In the genomic region with DNA sequence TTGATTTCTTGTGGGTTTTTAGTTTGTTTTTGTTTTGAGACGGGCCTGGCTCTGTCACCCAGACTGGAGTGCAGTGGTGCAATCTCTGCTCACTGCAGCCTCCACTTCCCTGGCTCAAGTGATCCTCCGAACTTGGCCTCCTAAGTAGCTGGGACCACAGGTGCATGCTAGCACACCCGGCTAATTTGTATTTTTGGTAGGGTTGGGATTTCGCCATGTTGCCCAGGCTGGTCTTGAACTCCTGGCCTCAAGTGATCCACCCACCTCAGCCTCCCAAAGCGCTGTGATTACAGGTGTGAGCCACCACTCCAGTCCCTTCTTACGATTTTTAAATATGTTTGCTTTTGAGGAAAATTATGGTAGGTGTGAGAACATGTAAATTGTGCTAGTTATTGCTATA, we compare ENCODE assay signal across 11 cellular contexts. TPM values are rescaled to one million over a fixed set of nuclear protein-coding genes. Genes with fewer than 3 reads are reported as not detected.
DNase-seq lines count a peak whose midpoint lies in the region; ATAC-seq, FAIRE-seq and TF ChIP-seq lines count a peak whose summit lies in the region.
"Not testable (repeated sequence)": the region's sequence is repeated elsewhere in the genome, so short reads cannot be mapped to it uniquely, and the experiment has no call there.
"Had no signal": no experiment of that assay in that cellular context is flagged by ENCODE, and none has a peak within 500 bp of the region (broad histone marks: within the 10 kb centered on the region; RNA-seq: fewer than 3 reads in every experiment).

No MANE protein-coding gene starts in this region.

- H4K91ac ChIP-seq in H1 (replicated peaks; ENCODE audit: insufficient read length, low read length), result not testable (repeated sequence)

- not testable (repeated sequence) for H2AK5ac ChIP-seq in H1 (ENCODE audit: low read depth, low read length)

- H3K4me3 Mint-ChIP-seq in activated CD4-positive, alpha-beta T cell treated with anti-CD3 and anti-CD28 coated beads for 36 hours; activated T-cell treated with anti-CD3 and anti-CD28 coated beads, Interleukin-2, amount 50 U/mL, for 24 hours; stimulated activated naive B cell treated with anti-CD40 and anti-IgM and Interleukin-4, amounts not matched to agents 10 μg/mL and 1 μg/mL and 100 μg/mL, for 72 hours: not testable (repeated sequence)

- H2BK12ac ChIP-seq in H1 (ENCODE audit: low read depth, low read length), result not testable (repeated sequence)

- H2BK5ac ChIP-seq in H1 (ENCODE audit: low read depth, low read length), result not testable (repeated sequence)

- H3K36me3 ChIP-seq in H1 (ENCODE audit: control insufficient read depth in 2 of 4, insufficient read depth in 4 of 4, low read length in 3 of 4), result peaks cover 14 to 48% (median 36%) of the 10 kb centered on the region in 4 experiments

- H2BK20ac ChIP-seq in H1 (ENCODE audit: low read length), result not testable (repeated sequence)

- H3K36me3 Mint-ChIP-seq in activated CD4-positive, alpha-beta T cell treated with anti-CD3 and anti-CD28 coated beads for 36 hours (ENCODE audit: low read depth), result peaks cover 44% of the 10 kb centered on the region
- peaks cover 57% of the 10 kb centered on the region for H3K36me3 Mint-ChIP-seq in activated T-cell treated with anti-CD3 and anti-CD28 coated beads, Interleukin-2, amount 50 U/mL, for 24 hours (ENCODE audit: low read depth)
- H3K36me3 Mint-ChIP-seq in stimulated activated naive B cell treated with anti-CD40 and anti-IgM and Interleukin-4, amounts not matched to agents 10 μg/mL and 1 μg/mL and 100 μg/mL, for 72 hours, result peaks cover 21 to 34% of the 10 kb centered on the region in 2 donors

- intact Hi-C loops in activated CD4-positive, alpha-beta T cell treated with anti-CD3 and anti-CD28 coated beads for 36 hours (cut with DNase I, micrococcal nuclease), result loop anchor here in 1 of 2 experiments (10.0 kb wide), 1 partner anchor 187 kb away; no protein-coding TSS in a partner anchor

- H3K79me1 ChIP-seq in H1 (ENCODE audit: low read depth, low read length), result not testable (repeated sequence)

- not testable (repeated sequence) for H3K27me3 ChIP-seq in H1 (replicated peaks in 1 of 4; ENCODE audit: control insufficient read depth in 3 of 4, extremely low read depth in 1 of 4, insufficient read depth in 3 of 4, low read length in 3 of 4)

- peaks cover 64% of the 10 kb centered on the region for H3K4me1 Mint-ChIP-seq in activated CD4-positive, alpha-beta T cell treated with anti-CD3 and anti-CD28 coated beads for 36 hours
- peaks cover 72% of the 10 kb centered on the region for H3K4me1 Mint-ChIP-seq in activated T-cell treated with anti-CD3 and anti-CD28 coated beads, Interleukin-2, amount 50 U/mL, for 24 hours (ENCODE audit: low read depth)
- H3K4me1 Mint-ChIP-seq in stimulated activated naive B cell treated with anti-CD40 and anti-IgM and Interleukin-4, amounts not matched to agents 10 μg/mL and 1 μg/mL and 100 μg/mL, for 72 hours, result peaks cover 11 to 13% of the 10 kb centered on the region in 2 donors

- H3K9me3 ChIP-seq in H1 (ENCODE audit: insufficient read depth in 2 of 2, low read depth in 1 of 2, low read length in 1 of 2), result not testable (repeated sequence)

- H2AFZ ChIP-seq in H1 (ENCODE audit: low read length), result not testable (repeated sequence)

- not testable (repeated sequence) for H3K23ac ChIP-seq in H1 (ENCODE audit: insufficient read length)

- not testable (repeated sequence) for H3K14ac ChIP-seq in H1 (ENCODE audit: insufficient read length)

- not testable (repeated sequence) for H3K18ac ChIP-seq in H1 (ENCODE audit: extremely low read depth, low read length)

- H3K4me1 ChIP-seq in H1 (replicated peaks in 1 of 4; ENCODE audit: control insufficient read depth in 3 of 4, insufficient read depth in 4 of 4, low read length in 3 of 4), result not testable (repeated sequence)

- H2BK15ac ChIP-seq in H1 (ENCODE audit: low read length), result not testable (repeated sequence)

- not testable (repeated sequence) for H3K4me2 ChIP-seq in H1 (ENCODE audit: insufficient read depth in 1 of 2, low read depth in 2 of 2, low read length in 2 of 2)

- peak overlapping the region; percentile 25 for H3K27ac Mint-ChIP-seq in activated CD4-positive, alpha-beta T cell treated with anti-CD3 and anti-CD28 coated beads for 36 hours
- peak overlapping the region; percentile 56 for H3K27ac Mint-ChIP-seq in activated T-cell treated with anti-CD3 and anti-CD28 coated beads, Interleukin-2, amount 50 U/mL, for 24 hours
- H3K27ac Mint-ChIP-seq in stimulated activated naive B cell treated with anti-CD40 and anti-IgM and Interleukin-4, amounts not matched to agents 10 μg/mL and 1 μg/mL and 100 μg/mL, for 72 hours, result peak overlapping the region; percentile 14

- TF ChIP-seq CTCF in H1 (IDR thresholded peaks at IDR 0.05; ENCODE audit: control extremely low read depth in 1 of 3, insufficient read depth in 1 of 3, low read depth in 1 of 3, low read length in 3 of 3), result not testable (repeated sequence)

- not testable (repeated sequence) for H3K79me2 ChIP-seq in H1 (ENCODE audit: control insufficient read depth in 1 of 2, insufficient read depth in 2 of 2, low read length in 2 of 2)

- not testable (repeated sequence) for H4K20me1 ChIP-seq in H1 (replicated peaks in 1 of 2; ENCODE audit: control insufficient read depth in 1 of 2, insufficient read depth in 2 of 2, low read length in 2 of 2)

- H3K4me3 ChIP-seq in H1 (ENCODE audit: extremely low read depth in 1 of 4, insufficient read depth in 2 of 4, low read depth in 3 of 4, low read length in 4 of 4), result not testable (repeated sequence)

- H3K27me3 Mint-ChIP-seq in activated CD4-positive, alpha-beta T cell treated with anti-CD3 and anti-CD28 coated beads for 36 hours; activated T-cell treated with anti-CD3 and anti-CD28 coated beads, Interleukin-2, amount 50 U/mL, for 24 hours; stimulated activated naive B cell treated with anti-CD40 and anti-IgM and Interleukin-4, amounts not matched to agents 10 μg/mL and 1 μg/mL and 100 μg/mL, for 72 hours: not testable (repeated sequence)

- H3K9me3 Mint-ChIP-seq in activated CD4-positive, alpha-beta T cell treated with anti-CD3 and anti-CD28 coated beads for 36 hours (ENCODE audit: low read depth); activated T-cell treated with anti-CD3 and anti-CD28 coated beads, Interleukin-2, amount 50 U/mL, for 24 hours; stimulated activated naive B cell treated with anti-CD40 and anti-IgM and Interleukin-4, amounts not matched to agents 10 μg/mL and 1 μg/mL and 100 μg/mL, for 72 hours: not testable (repeated sequence)

- ATAC-seq in activated CD4-positive, alpha-beta T cell treated with anti-CD3 and anti-CD28 coated beads for 36 hours; stimulated activated naive B cell treated with anti-CD40 and anti-IgM and Interleukin-4, amounts not matched to agents 10 μg/mL and 1 μg/mL and 100 μg/mL, for 72 hours (replicated peaks): not testable (repeated sequence)

- POLR2A ChIA-PET in activated CD4-positive, alpha-beta T cell treated with anti-CD3 and anti-CD28 coated beads for 36 hours (lab: Charles Lee), result interaction anchor here (1.0 to 4.7 kb wide), 4 partner anchors 9 to 398 kb away, joined by 3 to 25 read pairs (median 4); a partner anchor contains a TSS
- POLR2A ChIA-PET in H1 (lab: Charles Lee; ENCODE audit: partially characterized antibody), result interaction anchor here (1.0 to 5.4 kb wide), 7 partner anchors 10 to 41 kb away, joined by 3 to 79 read pairs (median 4); a partner anchor contains a TSS

- 93% methylated on average over 6 of the region's 6 CpGs; no CpG with 5 or more reads in 1 of the 2 experiments for WGBS in H1 (ENCODE audit: extremely low coverage in 1 of 2, insufficient coverage in 1 of 2, insufficient read length in 1 of 2, insufficient replicate concordance in 2 of 2, low coverage in 1 of 2, low lambda C conversion rate in 2 of 2, missing lambda C conversion rate in 1 of 2), 2 experiments

- H3K56ac ChIP-seq in H1 (replicated peaks; ENCODE audit: insufficient read length, low read depth, low read length), result not testable (repeated sequence)

- H3K23me2 ChIP-seq in H1 (ENCODE audit: low read depth, low read length), result not testable (repeated sequence)

- peak; percentile 55 for TF ChIP-seq POLR2A in GM12892 (IDR thresholded peaks at IDR 0.05; ENCODE audit: low read depth, low read length)
- peak in 1 of 2 experiments; percentile 47; a peak in 1 of 3 replicates for TF ChIP-seq POLR2A in H1 (IDR thresholded peaks at IDR 0.05; ENCODE audit: control extremely low read depth in 1 of 2, low read depth in 2 of 2, low read length in 2 of 2)

- not testable (repeated sequence) for H3K4ac ChIP-seq in H1 (replicated peaks; ENCODE audit: insufficient read length, low read depth, low read length)

- DNase-seq in GM12892 (ENCODE audit: insufficient read length); activated CD4-positive, alpha-beta T cell treated with anti-CD3 and anti-CD28 coated beads for 36 hours; activated T-cell treated with anti-CD3 and anti-CD28 coated beads, Interleukin-2, amount 50 U/mL, for 24 hours; H1 (ENCODE audit: low read depth in 1 of 2, low spot score in 2 of 2); stimulated activated naive B cell treated with anti-CD40 and anti-IgM and Interleukin-4, amounts not matched to agents 10 μg/mL and 1 μg/mL and 100 μg/mL, for 72 hours: not testable (repeated sequence)

- not testable (repeated sequence) for H4K5ac ChIP-seq in H1 (ENCODE audit: insufficient read length, low read depth, low read length)

- H3K27ac ChIP-seq in H1 (ENCODE audit: low read depth, low read length), result not testable (repeated sequence)

- CTCF ChIA-PET in activated CD4-positive, alpha-beta T cell treated with anti-CD3 and anti-CD28 coated beads for 36 hours (lab: Charles Lee), result interaction anchor here (1.0 kb wide), 1 partner anchor 10 kb away, joined by 5 read pairs; a partner anchor contains a TSS
- CTCF ChIA-PET in H1 (lab: Charles Lee; ENCODE audit: partially characterized antibody), result not testable (repeated sequence)

- not testable (repeated sequence) for H3K9ac ChIP-seq in H1 (replicated peaks in 1 of 4; ENCODE audit: extremely low read depth in 1 of 4, low read depth in 3 of 4, low read length in 3 of 4)

- FAIRE-seq in GM12892 (lab: Jason Lieb, UNC); H1 (lab: Jason Lieb, UNC): not testable (repeated sequence)

- H4K8ac ChIP-seq in H1 (ENCODE audit: extremely low read depth, insufficient read depth, low read length), result not testable (repeated sequence)

- not testable (repeated sequence) for H2BK120ac ChIP-seq in H1 (replicated peaks; ENCODE audit: low read depth, low read length)

- not testable (repeated sequence) for TF ChIP-seq EP300 in H1 (IDR thresholded peaks at IDR 0.05; ENCODE audit: borderline replicate concordance in 1 of 2, low read depth in 2 of 2, low read length in 2 of 2)

- TF ChIP-seq RAD21 in H1 (IDR thresholded peaks at IDR 0.05 in 1 of 2, conservative IDR thresholded peaks at IDR 0.05 in 1 of 2; ENCODE audit: low read depth in 2 of 2, low read length in 2 of 2), result not testable (repeated sequence)

RNA-seq across cellular contexts. Expression of a gene that starts 10.0 kb away (rescaled TPM):
- polyA plus RNA-seq in GM12892 (2012; ENCODE audit: missing spikeins), result 35.4 TPM
- total RNA-seq in activated CD4-positive, alpha-beta T cell treated with anti-CD3 and anti-CD28 coated beads for 36 hours, result 10 to 100 TPM; 57.9 to 61.1 TPM
- 46.4 and 50.6 TPM in 2 replicates for total RNA-seq in H1 (2021; fragmentation: NEBNext Ultra II Directional; extraction: Animal tissue kit (Norgen Biotek cat#: 25700))
- polyA plus RNA-seq in H1 (2011; rRNA removed), result 16.6 and 16.8 TPM in 2 replicates
- 33.8 TPM for polyA plus RNA-seq in H1 (2011; cell fraction: cytosol; rRNA removed)
- 38.9 TPM for polyA plus RNA-seq in H1 (2011; cell fraction: nucleus; rRNA removed)
- 30.7 to 51.5 TPM (median 35.5 TPM) in 4 replicates for polyA plus RNA-seq in H1 (2012, experiment 1 of 2)
- polyA plus RNA-seq in H1 (2012, experiment 2 of 2), result 3.5 TPM
- polyA plus RNA-seq in H1 (2013, experiment 1 of 2), result 62.9 TPM
- 61.9 TPM for polyA plus RNA-seq in H1 (2013, experiment 2 of 2)
- 21.2 and 23.5 TPM in 2 replicates for polyA minus RNA-seq in H1 (2011; rRNA and poly(A)+ RNA removed)
- 18.3 TPM for polyA minus RNA-seq in H1 (2011; cell fraction: cytosol; rRNA and poly(A)+ RNA removed)
- 96.2 TPM for polyA minus RNA-seq in H1 (2011; cell fraction: nucleus; rRNA and poly(A)+ RNA removed)

RNA-seq across cellular contexts. Expression of a gene that starts 10.6 kb away (rescaled TPM):
- not detected for polyA plus RNA-seq in GM12892 (2012; ENCODE audit: missing spikeins)
- under 1 TPM in 1 of 2 experiments, not detected in 1; 0.12 TPM for total RNA-seq in activated CD4-positive, alpha-beta T cell treated with anti-CD3 and anti-CD28 coated beads for 36 hours
- 0.13 and 0.36 TPM in 2 replicates for total RNA-seq in H1 (2021; fragmentation: NEBNext Ultra II Directional; extraction: Animal tissue kit (Norgen Biotek cat#: 25700))
- polyA plus RNA-seq in H1 (2011; rRNA removed), result 0.09 and 0.20 TPM in 2 replicates
- polyA plus RNA-seq in H1 (2011; cell fraction: cytosol; rRNA removed), result 0.19 TPM
- polyA plus RNA-seq in H1 (2011; cell fraction: nucleus; rRNA removed), result 0.20 TPM
- 0.16 to 0.24 TPM (median 0.20 TPM) in 4 replicates for polyA plus RNA-seq in H1 (2012, experiment 1 of 2)
- polyA plus RNA-seq in H1 (2012, experiment 2 of 2), result not detected
- 0.10 TPM for polyA plus RNA-seq in H1 (2013, experiment 1 of 2)
- 0.11 TPM for polyA plus RNA-seq in H1 (2013, experiment 2 of 2)
- polyA minus RNA-seq in H1 (2011; rRNA and poly(A)+ RNA removed), result 0.25 and 0.95 TPM in 2 replicates
- polyA minus RNA-seq in H1 (2011; cell fraction: cytosol; rRNA and poly(A)+ RNA removed), result not detected
- polyA minus RNA-seq in H1 (2011; cell fraction: nucleus; rRNA and poly(A)+ RNA removed), result 0.30 TPM
- total RNA-seq: IMR-90, PC-3, Right ventricle myocardium superior, SK-MEL-5 had no signal
- polyA plus RNA-seq: BJ, IMR-90 had no signal

RNA-seq across cellular contexts. Expression of a gene that starts 41.2 kb away (rescaled TPM):
- polyA plus RNA-seq in GM12892 (2012; ENCODE audit: missing spikeins), result 3.9 TPM
- 10 to 100 TPM; 14.6 to 20.6 TPM for total RNA-seq in activated CD4-positive, alpha-beta T cell treated with anti-CD3 and anti-CD28 coated beads for 36 hours
- 5.6 TPM in 2 replicates for total RNA-seq in H1 (2021; fragmentation: NEBNext Ultra II Directional; extraction: Animal tissue kit (Norgen Biotek cat#: 25700))
- 1.6 and 2.9 TPM in 2 replicates for polyA plus RNA-seq in H1 (2011; rRNA removed)
- 2.7 TPM for polyA plus RNA-seq in H1 (2011; cell fraction: cytosol; rRNA removed)
- polyA plus RNA-seq in H1 (2011; cell fraction: nucleus; rRNA removed), result 0.86 TPM
- polyA plus RNA-seq in H1 (2012, experiment 1 of 2), result 2.6 to 4.2 TPM (median 3.4 TPM) in 4 replicates
- 0.88 TPM for polyA plus RNA-seq in H1 (2012, experiment 2 of 2)
- 3.3 TPM for polyA plus RNA-seq in H1 (2013, experiment 1 of 2)
- 3.7 TPM for polyA plus RNA-seq in H1 (2013, experiment 2 of 2)
- polyA minus RNA-seq in H1 (2011; rRNA and poly(A)+ RNA removed), result 0.88 and 1.7 TPM in 2 replicates
- not detected for polyA minus RNA-seq in H1 (2011; cell fraction: cytosol; rRNA and poly(A)+ RNA removed)
- polyA minus RNA-seq in H1 (2011; cell fraction: nucleus; rRNA and poly(A)+ RNA removed), result 1.00 TPM
- total RNA-seq: Daoy, SK-MEL-5 had no signal

RNA-seq across cellular contexts. Expression of a gene that starts 44.4 kb away (rescaled TPM):
- 30.0 TPM for polyA plus RNA-seq in GM12892 (2012; ENCODE audit: missing spikeins)
- 10 to 100 TPM; 38.9 to 39.3 TPM for total RNA-seq in activated CD4-positive, alpha-beta T cell treated with anti-CD3 and anti-CD28 coated beads for 36 hours
- total RNA-seq in H1 (2021; fragmentation: NEBNext Ultra II Directional; extraction: Animal tissue kit (Norgen Biotek cat#: 25700)), result 34.3 and 38.5 TPM in 2 replicates
- polyA plus RNA-seq in H1 (2011; rRNA removed), result 3.5 and 6.0 TPM in 2 replicates
- polyA plus RNA-seq in H1 (2011; cell fraction: cytosol; rRNA removed), result 16.3 TPM
- 3.4 TPM for polyA plus RNA-seq in H1 (2011; cell fraction: nucleus; rRNA removed)
- 14.1 to 48.8 TPM (median 22.4 TPM) in 4 replicates for polyA plus RNA-seq in H1 (2012, experiment 1 of 2)
- 2.0 TPM for polyA plus RNA-seq in H1 (2012, experiment 2 of 2)
- polyA plus RNA-seq in H1 (2013, experiment 1 of 2), result 15.2 TPM
- polyA plus RNA-seq in H1 (2013, experiment 2 of 2), result 14.0 TPM
- 7.3 and 7.7 TPM in 2 replicates for polyA minus RNA-seq in H1 (2011; rRNA and poly(A)+ RNA removed)
- 8.1 TPM for polyA minus RNA-seq in H1 (2011; cell fraction: cytosol; rRNA and poly(A)+ RNA removed)
- polyA minus RNA-seq in H1 (2011; cell fraction: nucleus; rRNA and poly(A)+ RNA removed), result 17.2 TPM
